Comparison of ENCODE assay signal across 27 cellular contexts in genomic region chr7:152607007-152607406, GRCh38.
"Had no signal": no experiment of that assay in that cellular context is flagged by ENCODE, and none has a peak within 500 bp of the region (broad histone marks: within the 10 kb centered on the region; RNA-seq: fewer than 3 reads in every experiment).

No MANE protein-coding gene starts in this region.

- H3K27me3 ChIP-seq: stomach, suprapubic skin, testis, thyroid gland, tibial artery, tibial nerve, transverse colon, upper lobe of left lung, upper lobe of right lung, uterus, vagina had no signal

- DNase-seq: stimulated activated CD4-positive, alpha-beta T cell treated with anti-CD3 and anti-CD28 coated beads, Interleukin-2, amount 100 ng/mL, for 48 hours; stimulated activated CD4-positive, alpha-beta T cell treated with anti-CD3 and anti-CD28 coated beads, Interleukin-4, amount 100 ng/mL, for 1 hour; stimulated activated CD4-positive, alpha-beta T cell treated with anti-CD3 and anti-CD28 coated beads, Interleukin-4, amount 100 ng/mL, for 24 hours; stimulated activated CD4-positive, alpha-beta T cell treated with anti-CD3 and anti-CD28 coated beads, Interleukin-4, amount 100 ng/mL, for 4 hours; stimulated activated CD8-positive, alpha-beta memory T cell treated with anti-CD3 and anti-CD28 coated beads, Interleukin-4, amount 100 ng/mL, for 48 hours; stimulated activated naive B cell treated with anti-CD40 and anti-IgM and Interleukin-4, amounts not matched to agents 10 μg/mL and 1 μg/mL and 100 μg/mL, for 72 hours; stimulated activated naive CD4-positive, alpha-beta T cell; stimulated activated naive CD4-positive, alpha-beta T cell treated with Interleukin-2 at 50 U/mL for 16 hours; stimulated activated naive CD8-positive, alpha-beta T cell treated with anti-CD3 and anti-CD28 coated beads, Interleukin-15, amount 100 ng/mL, for 72 hours; stimulated activated naive CD8-positive, alpha-beta T cell treated with anti-CD3 and anti-CD28 coated beads, Interleukin-15, Interleukin-2, amounts not matched to agents 100 U/mL and 50 U/mL, for 24 hours; stomach; substantia nigra; testis; thyroid gland; tibial artery; transverse colon; trophoblast cell; upper lobe of left lung; upper lobe of right lung; uterus had no signal

- H3K4me3 ChIP-seq: stomach, suprapubic skin, testis, thoracic aorta, thyroid gland, tibial artery, tibial nerve, transverse colon, upper lobe of left lung, upper lobe of right lung, uterus, vagina had no signal

- H3K9me3 ChIP-seq: stomach, suprapubic skin, testis, thoracic aorta, thyroid gland, tibial artery, tibial nerve, transverse colon, upper lobe of left lung, upper lobe of right lung, uterus, vagina had no signal

- H3K4me1 ChIP-seq: stomach, suprapubic skin, testis, thyroid gland, tibial artery, tibial nerve, transverse colon, upper lobe of left lung, upper lobe of right lung, uterus, vagina had no signal

- ATAC-seq: stimulated activated effector memory CD8-positive, alpha-beta T cell treated with anti-CD3 and anti-CD28 coated beads, Interleukin-12 subunit alpha, Interleukin-12 subunit beta, amount 100 ng/mL, for 72 hours; stimulated activated memory B cell treated with anti-CD40 and anti-IgM and Interleukin-4, amounts not matched to agents 10 μg/mL and 1 μg/mL and 100 μg/mL, for 72 hours; stimulated activated naive B cell treated with anti-CD40 and anti-IgM and Interleukin-4, amounts not matched to agents 10 μg/mL and 1 μg/mL and 100 μg/mL, for 72 hours; stimulated activated naive CD8-positive, alpha-beta T cell treated with anti-CD3 and anti-CD28 coated beads, Interleukin-15, amount 100 ng/mL, for 72 hours; stimulated activated naive CD8-positive, alpha-beta T cell treated with anti-CD3 and anti-CD28 coated beads, Interleukin-15, Interleukin-2, amounts not matched to agents 100 U/mL and 50 U/mL, for 24 hours; upper lobe of right lung had no signal

- H3K36me3 ChIP-seq: stomach, suprapubic skin, thoracic aorta, thyroid gland, tibial artery, tibial nerve, transverse colon, upper lobe of left lung, upper lobe of right lung, uterus, vagina had no signal

- FAIRE-seq: urothelium cell line had no signal

- H3K27ac ChIP-seq: stomach, suprapubic skin, testis, thoracic aorta, thyroid gland, tibial artery, tibial nerve, transverse colon, upper lobe of left lung, upper lobe of right lung, uterus, vagina had no signal
